25 cellular contexts compared by ENCODE assay signal in the genomic region with DNA sequence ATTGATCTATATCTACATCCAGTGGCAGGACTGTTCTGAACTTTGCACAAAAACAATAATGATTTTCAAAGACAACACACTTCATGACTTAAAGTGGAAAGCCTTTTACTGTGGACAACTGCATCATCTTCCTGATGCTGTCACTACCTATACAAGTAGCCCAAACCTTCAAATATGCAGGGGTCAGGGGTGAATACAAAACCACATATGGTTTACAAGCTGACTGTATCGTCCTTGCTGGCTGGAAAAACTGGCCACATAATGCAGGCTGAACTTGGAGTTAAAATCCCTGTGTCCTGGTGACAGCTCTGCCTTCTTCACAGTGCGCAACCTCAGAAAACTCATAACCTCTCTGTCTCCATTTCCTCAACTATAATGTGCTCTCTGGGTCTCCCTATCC.
"Had no signal": no experiment of that assay in that cellular context is flagged by ENCODE, and none has a peak within 500 bp of the region (broad histone marks: within the 10 kb centered on the region; RNA-seq: fewer than 3 reads in every experiment).

No MANE protein-coding gene starts in this region.

- H3K9me3 ChIP-seq: esophagus squamous epithelium, left lung, prostate gland, right atrium auricular region, testis, tibial artery had no signal

- H3K4me1 Mint-ChIP-seq: nephron had no signal

- H3K36me3 Mint-ChIP-seq: neural progenitor cell, type B pancreatic cell had no signal

- H3K4me1 ChIP-seq: neural progenitor cell, parathyroid adenoma, prostate gland, right atrium auricular region, testis had no signal

- H3K9ac ChIP-seq: neural progenitor cell, parathyroid adenoma had no signal

- H3K27me3 Mint-ChIP-seq: effector memory CD8-positive, alpha-beta T cell; naive thymus-derived CD4-positive, alpha-beta T cell; stimulated activated memory B cell treated with anti-CD40 and anti-IgM and Interleukin-4, amounts not matched to agents 10 μg/mL and 1 μg/mL and 100 μg/mL, for 72 hours; type B pancreatic cell had no signal

- H3K27ac Mint-ChIP-seq: effector memory CD8-positive, alpha-beta T cell; naive thymus-derived CD4-positive, alpha-beta T cell; nephron; neural progenitor cell; stimulated activated memory B cell treated with anti-CD40 and anti-IgM and Interleukin-4, amounts not matched to agents 10 μg/mL and 1 μg/mL and 100 μg/mL, for 72 hours; type B pancreatic cell had no signal

- H3K9me3 Mint-ChIP-seq: effector memory CD8-positive, alpha-beta T cell; naive thymus-derived CD4-positive, alpha-beta T cell; nephron; neural progenitor cell; stimulated activated memory B cell treated with anti-CD40 and anti-IgM and Interleukin-4, amounts not matched to agents 10 μg/mL and 1 μg/mL and 100 μg/mL, for 72 hours; type B pancreatic cell had no signal

- H3K27ac ChIP-seq: esophagus squamous epithelium, left lung, neural progenitor cell, parathyroid adenoma, prostate gland, right atrium auricular region, testis had no signal

- FAIRE-seq: endometrium, frontal cortex, islet of Langerhans had no signal

- H3K4me2 ChIP-seq: neural progenitor cell had no signal

- H3K27me3 ChIP-seq: esophagus squamous epithelium, left lung, neural progenitor cell, right atrium auricular region, testis, tibial artery had no signal

- H3K4me3 ChIP-seq: esophagus squamous epithelium, left lung, neural progenitor cell, prostate gland, right atrium auricular region, testis, tibial artery had no signal

- H2AFZ ChIP-seq: neural progenitor cell, parathyroid adenoma had no signal

- DNase-seq: cortex of kidney; effector memory CD8-positive, alpha-beta T cell; erythroblast; esophagus squamous epithelium; head of caudate nucleus; left cardiac atrium; left lung; midbrain; naive thymus-derived CD4-positive, alpha-beta T cell; stimulated activated CD4-positive, alpha-beta T cell treated with anti-CD3 and anti-CD28 coated beads, Interleukin-2, amount 100 ng/mL, for 24 hours; stimulated activated CD4-positive, alpha-beta T cell treated with anti-CD3 and anti-CD28 coated beads, Interleukin-4, amount 100 ng/mL, for 4 hours; stimulated activated naive CD8-positive, alpha-beta T cell treated with anti-CD3 and anti-CD28 coated beads, Interleukin-15, Interleukin-2, amounts not matched to agents 100 U/mL and 50 U/mL, for 24 hours; substantia nigra; testis; tibial artery had no signal

- H3K4me3 Mint-ChIP-seq: effector memory CD8-positive, alpha-beta T cell; naive thymus-derived CD4-positive, alpha-beta T cell; nephron; neural progenitor cell; stimulated activated memory B cell treated with anti-CD40 and anti-IgM and Interleukin-4, amounts not matched to agents 10 μg/mL and 1 μg/mL and 100 μg/mL, for 72 hours; type B pancreatic cell had no signal

- H3K79me2 ChIP-seq: parathyroid adenoma had no signal
